Comparison of ENCODE assay signal across 8 cellular contexts in the genomic region with DNA sequence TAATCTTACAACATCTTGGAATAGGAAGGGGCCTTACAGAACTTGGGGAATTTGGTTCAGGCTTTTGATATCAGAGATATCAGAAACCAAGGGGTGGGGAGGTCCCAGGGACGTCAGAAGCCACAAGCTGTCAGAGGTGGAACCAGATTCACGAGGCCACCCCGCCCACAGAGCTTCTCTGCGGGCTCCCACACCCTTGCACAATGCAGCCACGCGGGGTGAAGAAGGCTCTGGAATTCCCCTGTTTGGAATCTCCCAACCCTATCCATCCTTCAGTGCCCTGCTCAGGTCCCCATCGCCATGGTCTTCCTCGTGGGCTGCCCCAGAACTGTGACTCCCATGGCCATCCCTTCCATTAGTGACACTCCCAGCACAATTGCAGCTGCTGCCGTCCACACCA.
"Had no signal": no experiment of that assay in that cellular context is flagged by ENCODE, and none has a peak within 500 bp of the region (broad histone marks: within the 10 kb centered on the region; RNA-seq: fewer than 3 reads in every experiment).

No MANE protein-coding gene starts in this region.

- H3K36me3 ChIP-seq: HAP-1 had no signal

- H3K9me3 ChIP-seq: HAP-1 had no signal

- DNase-seq: GM23248, GOT3, H7, HFFc6, IMR-90 had no signal

- H3K9ac ChIP-seq: GM23248 had no signal

- ATAC-seq: HCT116, K562 had no signal

- H2AFZ ChIP-seq: GM23248 had no signal

- H3K27ac ChIP-seq: GM23248 had no signal

- H3K4me1 ChIP-seq: HAP-1 had no signal

- H3K4me3 ChIP-seq: GM23248, HAP-1, K562 had no signal

- H3K4me3 Mint-ChIP-seq: HFFc6 had no signal

- H3K27ac Mint-ChIP-seq: HFFc6 had no signal
